ENCODE assay signal across 20 cellular contexts in genomic region chr1:87318056-87318650, GRCh38. TPM values are rescaled to one million over a fixed set of nuclear protein-coding genes. Genes with fewer than 3 reads are reported as not detected.
A peak's percentile ranks its signal among the peaks of the same experiment; 100 is the strongest.
DNase-seq lines count a peak whose midpoint lies in the region; ATAC-seq and TF ChIP-seq lines count a peak whose summit lies in the region.
"Had no signal": no experiment of that assay in that cellular context is flagged by ENCODE, and none has a peak within 500 bp of the region (broad histone marks: within the 10 kb centered on the region; RNA-seq: fewer than 3 reads in every experiment).

No MANE protein-coding gene starts in this region.

- BruUV-seq in A673 (replicated peaks; lab: Mats Ljungman, UMichigan), result no TSS peak

- CTCF ChIA-PET in A673 (lab: Charles Lee), result no interaction called here

- H3K36me3 Mint-ChIP-seq in immature natural killer cell (no peaks in the 10 kb centered on the region), CD14-positive monocyte (no peaks in the 10 kb centered on the region), progenitor cell of endocrine pancreas (ENCODE audit: insufficient read depth) (no peaks in the 10 kb centered on the region)
- H3K36me3 Mint-ChIP-seq: activated naive CD4-positive, alpha-beta T cell treated with anti-CD3 and anti-CD28 coated beads, Interleukin-2, amount 10 ng/mL, durations not matched to agents 7 days and 5 days; brain had no signal

- ATAC-seq in GM18502 (IDR thresholded peaks at IDR 0.05; ENCODE audit: poor library complexity, unreplicated experiment), result peak; percentile 77
- ATAC-seq in GM21381 (IDR thresholded peaks at IDR 0.05; ENCODE audit: unreplicated experiment), result peak; percentile 68
- ATAC-seq in HG03520 (IDR thresholded peaks at IDR 0.05; ENCODE audit: unreplicated experiment), result peak; percentile 62
- ATAC-seq in HG03457 (IDR thresholded peaks at IDR 0.05; ENCODE audit: unreplicated experiment), result no peak

- POLR2A ChIA-PET in A673 (lab: Charles Lee; ENCODE audit: low non-redundant PET), result no interaction called here

- H3K9me3 ChIP-seq in A673 (ENCODE audit: low read depth, low read length, poor library complexity, severe bottlenecking), result no peaks in the 10 kb centered on the region
- H3K9me3 ChIP-seq: BE2C, esophagus muscularis mucosa, ovary, SJSA1, tibial nerve had no signal

- no peak for TF ChIP-seq CTCF in CD14-positive monocyte (IDR thresholded peaks at IDR 0.05)
- no peak for TF ChIP-seq CTCF in progenitor cell of endocrine pancreas (IDR thresholded peaks at IDR 0.05; ENCODE audit: unreplicated experiment)
- TF ChIP-seq CTCF in A673 (conservative IDR thresholded peaks at IDR 0.05; ENCODE audit: low read depth, low read length), result no peak

- no peaks in the 10 kb centered on the region for H3K4me1 ChIP-seq in A673 (ENCODE audit: insufficient read depth, low read length, poor library complexity, severe bottlenecking)
- H3K4me1 ChIP-seq: BE2C, esophagus muscularis mucosa, SJSA1, tibial nerve had no signal

- no peaks in the 10 kb centered on the region for H3K36me3 ChIP-seq in A673 (ENCODE audit: insufficient read depth, low read length, poor library complexity, severe bottlenecking)
- H3K36me3 ChIP-seq: BE2C, esophagus muscularis mucosa, ovary, SJSA1, tibial nerve had no signal

- H3K9me3 Mint-ChIP-seq in immature natural killer cell (no peaks in the 10 kb centered on the region), CD14-positive monocyte (peaks cover 0 to 7% (median 0%) of the 10 kb centered on the region in 7 donors), progenitor cell of endocrine pancreas (ENCODE audit: low read depth) (no peaks in the 10 kb centered on the region)
- H3K9me3 Mint-ChIP-seq: activated naive CD4-positive, alpha-beta T cell treated with anti-CD3 and anti-CD28 coated beads, Interleukin-2, amount 10 ng/mL, durations not matched to agents 7 days and 5 days; brain; H9 had no signal

- H3K27ac Mint-ChIP-seq in immature natural killer cell (peak overlapping the region; percentile 47 to 82 (median 76)), CD14-positive monocyte (peak overlapping the region in 2 of 7 donors; percentile 19 to 41), progenitor cell of endocrine pancreas (no peak overlapping the region)
- H3K27ac Mint-ChIP-seq: activated naive CD4-positive, alpha-beta T cell treated with anti-CD3 and anti-CD28 coated beads, Interleukin-2, amount 10 ng/mL, durations not matched to agents 7 days and 5 days; brain; H9 had no signal

- H3K27ac ChIP-seq in A673 (ENCODE audit: low read depth, low read length, poor library complexity, severe bottlenecking), result no peak overlapping the region
- H3K27ac ChIP-seq: esophagus muscularis mucosa, HL-60, ovary, SJSA1, skin epidermis, tibial nerve had no signal

- no peak overlapping the region for H3K4me3 ChIP-seq in A673 (ENCODE audit: low read depth, low read length, poor library complexity, severe bottlenecking)
- H3K4me3 ChIP-seq: esophagus muscularis mucosa, ovary, SJSA1, skin epidermis, tibial nerve had no signal

- H3K4me3 Mint-ChIP-seq in immature natural killer cell, result peak overlapping the region; percentile 13 to 76 (median 20)
- peak overlapping the region in 1 of 2 donors; percentile 54 for H3K4me3 Mint-ChIP-seq in CD14-positive monocyte
- H3K4me3 Mint-ChIP-seq in progenitor cell of endocrine pancreas (ENCODE audit: low read depth), result no peak overlapping the region
- H3K4me3 Mint-ChIP-seq: activated naive CD4-positive, alpha-beta T cell treated with anti-CD3 and anti-CD28 coated beads, Interleukin-2, amount 10 ng/mL, durations not matched to agents 7 days and 5 days; brain; H9 had no signal

- intact Hi-C loops in CD14-positive monocyte (cut with micrococcal nuclease), result no loop called here
- intact Hi-C loops in A673 (cut with micrococcal nuclease; ENCODE audit: unreplicated experiment), result no loop called here

- H3K4me1 Mint-ChIP-seq in immature natural killer cell (peaks cover 18% of the 10 kb centered on the region in 2 donors), CD14-positive monocyte (peaks cover 37% of the 10 kb centered on the region), progenitor cell of endocrine pancreas (ENCODE audit: low read depth) (peaks cover 14% of the 10 kb centered on the region)
- H3K4me1 Mint-ChIP-seq: brain, H9 had no signal

- peaks cover 4% of the 10 kb centered on the region for H3K27me3 ChIP-seq in A673 (replicated peaks; ENCODE audit: insufficient read depth, low read depth, low read length, poor library complexity)
- H3K27me3 ChIP-seq: BE2C, esophagus muscularis mucosa, ovary, tibial nerve had no signal

- H3K27me3 Mint-ChIP-seq in immature natural killer cell (ENCODE audit: low read depth in 3 of 3) (peaks cover 0 to 1% (median 0%) of the 10 kb centered on the region in 3 donors), CD14-positive monocyte (ENCODE audit: low read depth in 3 of 3) (no peaks in the 10 kb centered on the region), progenitor cell of endocrine pancreas (no peaks in the 10 kb centered on the region)
- H3K27me3 Mint-ChIP-seq: activated naive CD4-positive, alpha-beta T cell treated with anti-CD3 and anti-CD28 coated beads, Interleukin-2, amount 10 ng/mL, durations not matched to agents 7 days and 5 days had no signal

- DNase-seq in immature natural killer cell, result peak; percentile 47 to 60 (median 54)
- DNase-seq in CD14-positive monocyte (ENCODE audit: low spot score), result no peak
- no peak for DNase-seq in progenitor cell of endocrine pancreas (ENCODE audit: low spot score, unreplicated experiment)
- no peak for DNase-seq in A673 (ENCODE audit: low spot score)
- DNase-seq: activated CD4-positive, alpha-beta T cell treated with anti-CD3 and anti-CD28 coated beads for 1 hour; activated naive CD4-positive, alpha-beta T cell treated with anti-CD3 and anti-CD28 coated beads, Interleukin-2, amount 10 ng/mL, durations not matched to agents 7 days and 5 days; BE2C; dermis blood vessel endothelial cell; H9; ovary had no signal

RNA-seq across cellular contexts. Expression of gene LMO4, which starts 10.5 kb away (rescaled TPM):
- polyA plus RNA-seq in immature natural killer cell (10 to 100 TPM; 34.4 to 57.5 (median 46.1) TPM), CD14-positive monocyte (10 to 100 TPM; 20.3 to 22.3 TPM)
- total RNA-seq in progenitor cell of endocrine pancreas (64.2 and 74.5 TPM in 2 replicates), A673 (2021) (32.2 and 35.3 TPM in 2 replicates)

Comparison
In these comparisons a context has a peak if more than half of its experiments do, and no peak if none do; other contexts are left out.
1. DNase-seq: peak in immature natural killer cell (3 of 3); none in CD14-positive monocyte (single experiment), progenitor cell of endocrine pancreas (single experiment) and A673 (single experiment).